In genomic region chr11:36420025-36420424, GRCh38 we compare ENCODE assay signal across 1 cellular context.
TF ChIP-seq lines count a peak whose summit lies in the region.

No MANE protein-coding gene starts in this region.

TF ChIP-seq in SK-N-SH treated with all-trans-retinoic acid at 6 μM for 48 hours, 23 proteins besides CTCF, POLR2A, EP300 and RAD21 (continued from another document):
- TF ChIP-seq TOX (CRISPR knock-in tag; IDR thresholded peaks at IDR 0.05; ENCODE audit: borderline replicate concordance) (no peak), ZFP30 (CRISPR knock-in tag; IDR thresholded peaks at IDR 0.05) (no peak), GLIS3 (CRISPR knock-in tag; IDR thresholded peaks at IDR 0.05) (no peak), ARNTL (CRISPR knock-in tag; IDR thresholded peaks at IDR 0.05; ENCODE audit: borderline replicate concordance, low read depth) (no peak), TCF4 (CRISPR knock-in tag; IDR thresholded peaks at IDR 0.05; ENCODE audit: borderline replicate concordance) (no peak), BACH2 (CRISPR knock-in tag; IDR thresholded peaks at IDR 0.05; ENCODE audit: borderline replicate concordance) (no peak), PATZ1 (CRISPR knock-in tag; IDR thresholded peaks at IDR 0.05; ENCODE audit: borderline replicate concordance) (no peak), ISL1 (CRISPR knock-in tag; IDR thresholded peaks at IDR 0.05) (no peak), OSR1 (CRISPR knock-in tag; IDR thresholded peaks at IDR 0.05) (no peak), PPARA (CRISPR knock-in tag; IDR thresholded peaks at IDR 0.05; ENCODE audit: borderline replicate concordance) (no peak)
- TF ChIP-seq, protein P1, sequence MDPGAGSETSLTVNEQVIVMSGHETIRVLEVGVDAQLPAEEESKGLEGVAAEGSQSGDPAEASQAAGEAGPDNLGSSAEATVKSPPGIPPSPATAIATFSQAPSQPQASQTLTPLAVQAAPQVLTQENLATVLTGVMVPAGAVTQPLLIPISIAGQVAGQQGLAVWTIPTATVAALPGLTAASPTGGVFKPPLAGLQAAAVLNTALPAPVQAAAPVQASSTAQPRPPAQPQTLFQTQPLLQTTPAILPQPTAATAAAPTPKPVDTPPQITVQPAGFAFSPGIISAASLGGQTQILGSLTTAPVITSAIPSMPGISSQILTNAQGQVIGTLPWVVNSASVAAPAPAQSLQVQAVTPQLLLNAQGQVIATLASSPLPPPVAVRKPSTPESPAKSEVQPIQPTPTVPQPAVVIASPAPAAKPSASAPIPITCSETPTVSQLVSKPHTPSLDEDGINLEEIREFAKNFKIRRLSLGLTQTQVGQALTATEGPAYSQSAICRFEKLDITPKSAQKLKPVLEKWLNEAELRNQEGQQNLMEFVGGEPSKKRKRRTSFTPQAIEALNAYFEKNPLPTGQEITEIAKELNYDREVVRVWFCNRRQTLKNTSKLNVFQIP (CRISPR knock-in tag; IDR thresholded peaks at IDR 0.05; ENCODE audit: borderline replicate concordance, low read depth): no peak
